ENCODE assay signal across 26 cellular contexts in genomic region chr2:54853635-54854034, GRCh38.
"Had no signal": no experiment of that assay in that cellular context is flagged by ENCODE, and none has a peak within 500 bp of the region (broad histone marks: within the 10 kb centered on the region; RNA-seq: fewer than 3 reads in every experiment).

No MANE protein-coding gene starts in this region.

- DNase-seq: stimulated activated CD4-positive, alpha-beta T cell treated with anti-CD3 and anti-CD28 coated beads, Interleukin-2, amount 100 ng/mL, for 48 hours; stimulated activated CD4-positive, alpha-beta T cell treated with anti-CD3 and anti-CD28 coated beads, Interleukin-4, amount 100 ng/mL, for 1 hour; stimulated activated CD4-positive, alpha-beta T cell treated with anti-CD3 and anti-CD28 coated beads, Interleukin-4, amount 100 ng/mL, for 24 hours; stimulated activated CD4-positive, alpha-beta T cell treated with anti-CD3 and anti-CD28 coated beads, Interleukin-4, amount 100 ng/mL, for 4 hours; stimulated activated CD8-positive, alpha-beta memory T cell treated with anti-CD3 and anti-CD28 coated beads, Interleukin-4, amount 100 ng/mL, for 48 hours; stimulated activated naive B cell treated with anti-CD40 and anti-IgM and Interleukin-4, amounts not matched to agents 10 μg/mL and 1 μg/mL and 100 μg/mL, for 72 hours; stimulated activated naive CD4-positive, alpha-beta T cell; stimulated activated naive CD4-positive, alpha-beta T cell treated with Interleukin-2 at 50 U/mL for 16 hours; stimulated activated naive CD8-positive, alpha-beta T cell treated with anti-CD3 and anti-CD28 coated beads, Interleukin-15, amount 100 ng/mL, for 72 hours; stimulated activated naive CD8-positive, alpha-beta T cell treated with anti-CD3 and anti-CD28 coated beads, Interleukin-15, Interleukin-2, amounts not matched to agents 100 U/mL and 50 U/mL, for 24 hours; stomach; substantia nigra; testis; thyroid gland; tibial artery; transverse colon; trophoblast cell; upper lobe of left lung; upper lobe of right lung; uterus had no signal

- H3K9me3 ChIP-seq: stomach, suprapubic skin, testis, thoracic aorta, thyroid gland, tibial artery, tibial nerve, transverse colon, upper lobe of left lung, upper lobe of right lung, uterus, vagina had no signal

- H3K27ac ChIP-seq: stomach, suprapubic skin, testis, thoracic aorta, thyroid gland, tibial artery, tibial nerve, transverse colon, upper lobe of left lung, upper lobe of right lung, uterus, vagina had no signal

- H3K27me3 ChIP-seq: stomach, suprapubic skin, testis, thyroid gland, tibial artery, tibial nerve, transverse colon, upper lobe of left lung, upper lobe of right lung, uterus, vagina had no signal

- H3K4me3 ChIP-seq: stomach, suprapubic skin, testis, thoracic aorta, thyroid gland, tibial artery, tibial nerve, transverse colon, upper lobe of left lung, upper lobe of right lung, uterus, vagina had no signal

- H3K36me3 ChIP-seq: stomach, suprapubic skin, thoracic aorta, thyroid gland, tibial artery, tibial nerve, transverse colon, upper lobe of left lung, upper lobe of right lung, uterus, vagina had no signal

- H3K4me1 ChIP-seq: stomach, testis, thyroid gland, tibial artery, tibial nerve, transverse colon, upper lobe of left lung, upper lobe of right lung, uterus, vagina had no signal

- ATAC-seq: stimulated activated effector memory CD8-positive, alpha-beta T cell treated with anti-CD3 and anti-CD28 coated beads, Interleukin-12 subunit alpha, Interleukin-12 subunit beta, amount 100 ng/mL, for 72 hours; stimulated activated memory B cell treated with anti-CD40 and anti-IgM and Interleukin-4, amounts not matched to agents 10 μg/mL and 1 μg/mL and 100 μg/mL, for 72 hours; stimulated activated naive B cell treated with anti-CD40 and anti-IgM and Interleukin-4, amounts not matched to agents 10 μg/mL and 1 μg/mL and 100 μg/mL, for 72 hours; stimulated activated naive CD8-positive, alpha-beta T cell treated with anti-CD3 and anti-CD28 coated beads, Interleukin-15, amount 100 ng/mL, for 72 hours; stimulated activated naive CD8-positive, alpha-beta T cell treated with anti-CD3 and anti-CD28 coated beads, Interleukin-15, Interleukin-2, amounts not matched to agents 100 U/mL and 50 U/mL, for 24 hours; upper lobe of right lung had no signal
